Comparison of ENCODE assay signal across 8 cellular contexts in the genomic region with DNA sequence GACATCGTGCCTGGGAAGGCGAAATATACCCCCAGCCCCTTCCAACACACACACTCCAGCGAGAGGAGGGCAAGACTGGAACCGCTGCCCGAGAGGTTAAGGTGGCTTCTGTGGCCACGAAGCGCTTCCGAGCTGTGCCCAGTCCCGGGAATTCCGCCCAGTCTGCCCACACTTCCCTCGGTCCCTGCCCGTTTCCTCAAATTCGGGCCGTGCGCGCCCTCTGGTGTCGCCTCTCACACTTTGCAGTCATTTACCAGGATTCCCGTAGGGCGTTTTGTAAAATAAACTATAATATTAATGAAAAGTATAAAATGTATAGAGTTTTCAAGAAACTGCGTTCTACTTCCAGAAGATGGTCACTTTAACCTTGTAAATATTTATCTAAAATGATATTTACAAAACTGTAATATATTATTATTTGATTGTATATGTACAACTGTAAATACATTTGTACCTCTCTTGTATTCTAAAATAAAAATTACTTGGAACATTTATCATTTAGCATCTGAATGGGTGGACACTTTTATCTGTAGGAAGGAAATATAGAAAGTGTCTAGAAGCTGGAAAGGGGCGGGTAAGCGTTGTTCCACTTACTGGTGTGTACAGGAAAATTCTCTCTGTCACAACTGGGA. TPM values are rescaled to one million over a fixed set of nuclear protein-coding genes. Genes with fewer than 3 reads are reported as not detected.
DNase-seq lines count a peak whose midpoint lies in the region; ATAC-seq and TF ChIP-seq lines count a peak whose summit lies in the region.

No MANE protein-coding gene starts in this region.

- peaks cover 20% of the 10 kb centered on the region for H3K4me1 ChIP-seq in left ventricle myocardium inferior

- H3K27me3 ChIP-seq in SU-DHL-6 (ENCODE audit: low read length) (no peaks in the 10 kb centered on the region), left ventricle myocardium inferior (ENCODE audit: low read depth) (peaks cover 25% of the 10 kb centered on the region)

- H3K9me2 ChIP-seq in SU-DHL-6 (replicated peaks; ENCODE audit: insufficient read depth, low read length), result no peaks in the 10 kb centered on the region

- TF ChIP-seq CTCF in SU-DHL-6 (IDR thresholded peaks at IDR 0.05; ENCODE audit: insufficient read depth, low read length, poor library complexity, severe bottlenecking) (peak; percentile 69), left ventricle myocardium inferior (IDR thresholded peaks at IDR 0.05; ENCODE audit: borderline replicate concordance) (peak; percentile 87)

- H3K27ac ChIP-seq in SU-DHL-6 (ENCODE audit: low read depth, low read length) (no peak overlapping the region), left ventricle myocardium inferior (replicated peaks) (no peak overlapping the region)

- intact Hi-C loops in left ventricle myocardium inferior (cut with micrococcal nuclease), result loop anchor here (2.0 kb wide), 1 partner anchor 222 kb away; no protein-coding TSS in a partner anchor

- H3K9me3 ChIP-seq in SU-DHL-6 (ENCODE audit: insufficient read depth, low read length) (no peaks in the 10 kb centered on the region), left ventricle myocardium inferior (replicated peaks) (peaks cover 8% of the 10 kb centered on the region)

- H2AFZ ChIP-seq in SU-DHL-6 (ENCODE audit: low read depth, low read length, severe bottlenecking), result peak overlapping the region; percentile 99

- H4K20me1 ChIP-seq in SU-DHL-6 (ENCODE audit: low read depth, low read length), result no peaks in the 10 kb centered on the region

- no peaks in the 10 kb centered on the region for H3K79me2 ChIP-seq in SU-DHL-6 (ENCODE audit: insufficient read depth, low read length)

- H3K4me3 ChIP-seq in SU-DHL-6 (ENCODE audit: insufficient read depth, low read length, poor library complexity, severe bottlenecking) (peak overlapping the region; percentile 68), left ventricle myocardium inferior (peak overlapping the region; percentile 72)

- DNase-seq in GDM1 (lab: John Stamatoyannopoulos, UW), result peak; percentile 32
- DNase-seq in NCI-H1092 treated with DMSO at 0.1 percent for 48 hours (lab: John Stamatoyannopoulos, UW), result peak; percentile 84
- DNase-seq in amygdala (lab: John Stamatoyannopoulos, UW), result peak in 52 of 56 donors; percentile 8 to 87 (median 58)
- DNase-seq in left ventricle myocardium inferior, result peak; percentile 79
- peak; percentile 74 for DNase-seq in putamen (ENCODE audit: low spot score)

- no peaks in the 10 kb centered on the region for H3K36me3 ChIP-seq in SU-DHL-6 (ENCODE audit: low read length)
- H3K36me3 ChIP-seq in left ventricle myocardium inferior, result no peaks in the 10 kb centered on the region

- ATAC-seq in HG03439 (IDR thresholded peaks at IDR 0.05; ENCODE audit: unreplicated experiment), result no peak
- ATAC-seq in GM21737 (IDR thresholded peaks at IDR 0.05; ENCODE audit: unreplicated experiment), result no peak

- H3F3A ChIP-seq in SU-DHL-6 (ENCODE audit: insufficient read depth), result no peaks in the 10 kb centered on the region; the same call in 1 of the 2 replicates

- peak overlapping the region; percentile 90 for H3K4me2 ChIP-seq in SU-DHL-6 (ENCODE audit: low read depth, low read length, poor library complexity, severe bottlenecking)

- peak overlapping the region; percentile 72; the same call in 1 of the 2 replicates for H3K9ac ChIP-seq in SU-DHL-6 (ENCODE audit: low read length)

RNA-seq across cellular contexts. Expression of a gene that starts 11.0 kb away (rescaled TPM):
- total RNA-seq in left ventricle myocardium inferior, result 12.0 TPM

RNA-seq across cellular contexts. Expression of a gene that starts 18.2 kb away (rescaled TPM):
- not detected for total RNA-seq in left ventricle myocardium inferior

Comparison
In these comparisons a context has a peak if more than half of its experiments do, and no peak if none do; other contexts are left out.
1. DNase-seq: peak in every context shown above with its lines; median percentile 84 in NCI-H1092 treated with DMSO at 0.1 percent for 48 hours; 79 in left ventricle myocardium inferior; 74 in putamen; 58 in amygdala; 32 in GDM1.